1 cellular context compared by ENCODE assay signal in the genomic region with DNA sequence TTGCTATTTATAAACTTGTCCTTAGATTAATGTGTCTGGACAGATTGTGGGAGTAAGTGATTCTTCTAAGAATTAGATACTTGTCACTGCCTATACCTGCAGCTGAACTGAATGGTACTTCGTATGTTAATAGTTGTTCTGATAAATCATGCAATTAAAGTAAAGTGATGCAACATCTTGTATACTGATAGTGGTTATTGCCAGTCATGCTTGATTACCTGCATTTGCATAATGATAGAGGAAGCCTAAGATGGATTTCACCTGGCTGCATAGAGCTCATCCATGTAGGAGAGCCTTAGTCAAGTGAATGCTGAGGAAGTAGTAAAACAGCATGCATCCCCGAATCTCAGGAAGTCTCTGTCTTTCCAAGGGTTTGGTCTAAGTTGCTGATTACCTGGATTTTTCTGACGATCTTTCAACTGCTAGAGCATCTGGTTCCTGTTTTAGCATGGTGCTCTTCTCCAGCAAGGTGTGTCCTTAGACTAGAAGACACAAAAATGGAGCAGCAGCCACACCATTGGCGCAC.
TF ChIP-seq lines count a peak whose summit lies in the region.

No MANE protein-coding gene starts in this region.

TF ChIP-seq in K562, 482 proteins besides CTCF, POLR2A, EP300 and RAD21 (continued from another document):
- TF ChIP-seq HIVEP1 (CRISPR knock-in tag; IDR thresholded peaks at IDR 0.05) (no peak), CEBPG (CRISPR knock-in tag; IDR thresholded peaks at IDR 0.05) (no peak), CEBPG (tag; conservative IDR thresholded peaks at IDR 0.05 in 1 of 2, IDR thresholded peaks at IDR 0.05 in 1 of 2) (peak; percentile 49 to 61), MTA3 (IDR thresholded peaks at IDR 0.05; ENCODE audit: borderline replicate concordance) (no peak), HLTF (IDR thresholded peaks at IDR 0.05) (no peak), NFXL1 (CRISPR knock-in tag; IDR thresholded peaks at IDR 0.05) (no peak), PML (IDR thresholded peaks at IDR 0.05; ENCODE audit: low read length) (no peak), SRSF3 (IDR thresholded peaks at IDR 0.05; ENCODE audit: insufficient read depth, low read length) (no peak)
- TF ChIP-seq, protein P1, sequence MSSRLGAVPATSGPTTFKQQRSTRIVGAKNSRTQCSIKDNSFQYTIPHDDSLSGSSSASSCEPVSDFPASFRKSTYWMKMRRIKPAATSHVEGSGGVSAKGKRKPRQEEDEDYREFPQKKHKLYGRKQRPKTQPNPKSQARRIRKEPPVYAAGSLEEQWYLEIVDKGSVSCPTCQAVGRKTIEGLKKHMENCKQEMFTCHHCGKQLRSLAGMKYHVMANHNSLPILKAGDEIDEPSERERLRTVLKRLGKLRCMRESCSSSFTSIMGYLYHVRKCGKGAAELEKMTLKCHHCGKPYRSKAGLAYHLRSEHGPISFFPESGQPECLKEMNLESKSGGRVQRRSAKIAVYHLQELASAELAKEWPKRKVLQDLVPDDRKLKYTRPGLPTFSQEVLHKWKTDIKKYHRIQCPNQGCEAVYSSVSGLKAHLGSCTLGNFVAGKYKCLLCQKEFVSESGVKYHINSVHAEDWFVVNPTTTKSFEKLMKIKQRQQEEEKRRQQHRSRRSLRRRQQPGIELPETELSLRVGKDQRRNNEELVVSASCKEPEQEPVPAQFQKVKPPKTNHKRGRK (tag; IDR thresholded peaks at IDR 0.05): no peak
- TF ChIP-seq, protein P2, sequence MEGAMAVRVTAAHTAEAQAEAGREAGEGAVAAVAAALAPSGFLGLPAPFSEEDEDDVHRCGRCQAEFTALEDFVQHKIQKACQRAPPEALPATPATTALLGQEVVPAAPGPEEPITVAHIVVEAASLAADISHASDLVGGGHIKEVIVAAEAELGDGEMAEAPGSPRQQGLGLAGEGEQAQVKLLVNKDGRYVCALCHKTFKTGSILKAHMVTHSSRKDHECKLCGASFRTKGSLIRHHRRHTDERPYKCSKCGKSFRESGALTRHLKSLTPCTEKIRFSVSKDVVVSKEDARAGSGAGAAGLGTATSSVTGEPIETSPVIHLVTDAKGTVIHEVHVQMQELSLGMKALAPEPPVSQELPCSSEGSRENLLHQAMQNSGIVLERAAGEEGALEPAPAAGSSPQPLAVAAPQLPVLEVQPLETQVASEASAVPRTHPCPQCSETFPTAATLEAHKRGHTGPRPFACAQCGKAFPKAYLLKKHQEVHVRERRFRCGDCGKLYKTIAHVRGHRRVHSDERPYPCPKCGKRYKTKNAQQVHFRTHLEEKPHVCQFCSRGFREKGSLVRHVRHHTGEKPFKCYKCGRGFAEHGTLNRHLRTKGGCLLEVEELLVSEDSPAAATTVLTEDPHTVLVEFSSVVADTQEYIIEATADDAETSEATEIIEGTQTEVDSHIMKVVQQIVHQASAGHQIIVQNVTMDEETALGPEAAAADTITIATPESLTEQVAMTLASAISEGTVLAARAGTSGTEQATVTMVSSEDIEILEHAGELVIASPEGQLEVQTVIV (CRISPR knock-in tag; IDR thresholded peaks at IDR 0.05; ENCODE audit: borderline replicate concordance): no peak
